Comparison of ENCODE assay signal across 8 cellular contexts in genomic region chr1:51192213-51192843, GRCh38. TPM values are rescaled to one million over a fixed set of nuclear protein-coding genes. Genes with fewer than 3 reads are reported as not detected.
DNase-seq lines count a peak whose midpoint lies in the region; ATAC-seq and TF ChIP-seq lines count a peak whose summit lies in the region.

No MANE protein-coding gene starts in this region.

- DNase-seq in GM12864 (ENCODE audit: low read depth) (peak; percentile 49), NCI-H2029 treated with DMSO at 0.1 percent for 48 hours (lab: John Stamatoyannopoulos, UW) (peak; percentile 80), WERI-Rb-1 (peak; percentile 63), cerebellar cortex (ENCODE audit: low spot score) (peak; percentile 80), left lung (peak in 1 of 2 donors; percentile 58), NCI-H1048 (lab: John Stamatoyannopoulos, UW) (no peak)
- DNase-seq in stimulated activated CD4-positive, alpha-beta T cell treated with anti-CD3 and anti-CD28 coated beads, TNF-alpha, amount 100 ng/mL, for 4 hours (ENCODE audit: low read depth in 3 of 3): peak; percentile 4 to 19 (median 7)

- H3K4me3 ChIP-seq in GM12864 (ENCODE audit: low read depth, low read length) (no peak overlapping the region), WERI-Rb-1 (ENCODE audit: low read depth, low read length) (no peak overlapping the region), left lung (no peak overlapping the region)

- TF ChIP-seq CTCF in 22Rv1 (IDR thresholded peaks at IDR 0.05): peak; percentile 90
- TF ChIP-seq CTCF in GM12864 (IDR thresholded peaks at IDR 0.05; ENCODE audit: low read depth, low read length, missing control alignments): peak; percentile 88
- TF ChIP-seq CTCF in WERI-Rb-1 (IDR thresholded peaks at IDR 0.05; ENCODE audit: low read depth, low read length): peak; percentile 78
- peak; percentile 79 to 84 for TF ChIP-seq CTCF in left lung (IDR thresholded peaks at IDR 0.05)

- H3K36me3 ChIP-seq in WERI-Rb-1 (no peaks in the 10 kb centered on the region), left lung (no peaks in the 10 kb centered on the region)

- H3K27me3 ChIP-seq in WERI-Rb-1 (ENCODE audit: insufficient read depth, low read depth, severe bottlenecking) (no peaks in the 10 kb centered on the region), left lung (no peaks in the 10 kb centered on the region)

- H3K9me3 ChIP-seq in WERI-Rb-1 (ENCODE audit: severe bottlenecking) (no peaks in the 10 kb centered on the region), left lung (no peaks in the 10 kb centered on the region)

- no peak overlapping the region for H3K27ac ChIP-seq in 22Rv1
- H3K27ac ChIP-seq in WERI-Rb-1: no peak overlapping the region
- no peak overlapping the region for H3K27ac ChIP-seq in left lung

- H3K4me1 ChIP-seq in left lung: peaks cover 0 to 8% of the 10 kb centered on the region in 2 donors

- peak; percentile 88 for ATAC-seq in left lung

- intact Hi-C loops in left lung (cut with DNase I): no loop called here

RNA-seq across cellular contexts. Expression of gene RNF11, which starts 43.7 kb away (rescaled TPM):
- 10 to 100 TPM; 90.1 to 97.4 TPM for total RNA-seq in left lung
